11 cellular contexts compared by ENCODE assay signal in the genomic region with DNA sequence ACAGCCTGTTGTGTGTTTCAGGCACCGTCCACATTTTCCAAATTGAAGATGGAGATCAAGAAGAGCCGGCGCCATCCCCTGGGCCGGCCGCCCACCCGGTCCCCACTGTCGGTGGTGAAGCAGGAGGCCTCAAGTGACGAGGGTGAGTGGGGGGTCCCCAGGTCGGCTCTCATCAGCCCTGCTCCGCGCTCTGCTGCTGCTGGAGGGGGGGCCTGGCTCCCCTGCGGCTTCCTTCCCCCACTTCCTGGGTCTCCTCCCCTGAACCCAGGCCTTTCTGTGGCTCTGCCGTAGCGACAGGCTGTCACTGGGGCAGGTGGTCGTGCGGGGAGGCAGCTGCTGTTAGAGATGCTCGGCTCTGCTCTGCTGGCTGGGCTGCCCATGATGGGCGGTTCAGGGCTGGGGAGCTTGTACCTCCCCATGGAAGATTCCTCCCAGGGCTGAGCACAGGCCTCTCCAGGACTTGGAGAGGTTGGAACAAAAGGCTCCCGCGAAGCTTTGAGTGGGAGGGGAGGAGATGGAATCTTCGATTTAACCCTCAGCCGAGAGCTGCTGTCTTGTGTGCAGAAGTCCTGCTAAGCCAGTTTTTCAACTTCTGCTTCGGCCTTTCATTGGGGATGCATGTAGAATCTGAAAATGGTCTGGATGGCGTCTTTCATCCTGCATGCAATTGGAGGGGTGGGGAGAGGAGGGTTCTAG.
DNase-seq lines count a peak whose midpoint lies in the region; ATAC-seq and TF ChIP-seq lines count a peak whose summit lies in the region.
"Had no signal": no experiment of that assay in that cellular context is flagged by ENCODE, and none has a peak within 500 bp of the region (broad histone marks: within the 10 kb centered on the region; RNA-seq: fewer than 3 reads in every experiment).

No MANE protein-coding gene starts in this region.

- peak overlapping the region; percentile 5 for H3K18ac ChIP-seq in mesendoderm (ENCODE audit: low read length)

- no peaks in the 10 kb centered on the region for H3K79me1 ChIP-seq in mesendoderm (ENCODE audit: low read length)

- peaks cover 4% of the 10 kb centered on the region for H3K27me3 Mint-ChIP-seq in CD4-positive, CD25-positive, alpha-beta regulatory T cell
- H3K27me3 Mint-ChIP-seq in activated CD8-positive, alpha-beta T cell treated with anti-CD3 and anti-CD28 coated beads for 36 hours, result no peaks in the 10 kb centered on the region

- H3K36me3 Mint-ChIP-seq in CD4-positive, CD25-positive, alpha-beta regulatory T cell, result peaks cover 5% of the 10 kb centered on the region
- peaks cover 45% of the 10 kb centered on the region for H3K36me3 Mint-ChIP-seq in activated CD8-positive, alpha-beta T cell treated with anti-CD3 and anti-CD28 coated beads for 36 hours (ENCODE audit: low read depth)

- H3K27ac Mint-ChIP-seq in CD4-positive, CD25-positive, alpha-beta regulatory T cell, result peak overlapping the region; percentile 85 to 98 (median 93)
- H3K27ac Mint-ChIP-seq in activated CD8-positive, alpha-beta T cell treated with anti-CD3 and anti-CD28 coated beads for 36 hours, result peak overlapping the region; percentile 86

- DNase-seq in CD4-positive, CD25-positive, alpha-beta regulatory T cell, result peak; percentile 19 to 59 (median 40)
- peak; percentile 59 for DNase-seq in GM13976 (ENCODE audit: low spot score)
- DNase-seq in activated CD8-positive, alpha-beta T cell treated with anti-CD3 and anti-CD28 coated beads for 36 hours, result peak; percentile 51
- peak; percentile 62 for DNase-seq in mesendoderm
- DNase-seq in A172 (ENCODE audit: low spot score), result no peak
- no peak for DNase-seq in Kasumi-1 (lab: John Stamatoyannopoulos, UW)
- DNase-seq: MM.1S had no signal

- H3K23ac ChIP-seq in mesendoderm (ENCODE audit: low read length), result no peak overlapping the region

- H2AK5ac ChIP-seq in mesendoderm (ENCODE audit: low read length), result no peak overlapping the region

- no peak overlapping the region for H3K4ac ChIP-seq in mesendoderm (ENCODE audit: low read depth, low read length)

- no peak overlapping the region for H2BK15ac ChIP-seq in mesendoderm (replicated peaks; ENCODE audit: low read depth)

- no peaks in the 10 kb centered on the region for H3K79me2 ChIP-seq in mesendoderm (ENCODE audit: control insufficient read depth, insufficient read depth, low read length)

- CTCF ChIA-PET in activated CD8-positive, alpha-beta T cell treated with anti-CD3 and anti-CD28 coated beads for 36 hours (lab: Charles Lee), result no interaction called here

- no peak overlapping the region for H3K4me2 ChIP-seq in mesendoderm (ENCODE audit: low read length)

- no peaks in the 10 kb centered on the region for H3K9me3 ChIP-seq in CD4-positive, CD25-positive, alpha-beta regulatory T cell (ENCODE audit: control insufficient read depth in 2 of 2, low read length in 2 of 2)
- H3K9me3 ChIP-seq: gastroesophageal sphincter, HAP-1 had no signal

- no peak overlapping the region for H4K5ac ChIP-seq in mesendoderm (ENCODE audit: low read length)

- H3K27me3 ChIP-seq in CD4-positive, CD25-positive, alpha-beta regulatory T cell (ENCODE audit: control insufficient read depth, insufficient read depth, low read length), result no peaks in the 10 kb centered on the region
- H3K27me3 ChIP-seq in mesendoderm (ENCODE audit: insufficient read depth, low read length, poor library complexity), result no peaks in the 10 kb centered on the region
- H3K27me3 ChIP-seq: gastroesophageal sphincter had no signal

- peaks cover 3 to 65% (median 11%) of the 10 kb centered on the region in 4 donors for H3K4me1 Mint-ChIP-seq in CD4-positive, CD25-positive, alpha-beta regulatory T cell
- H3K4me1 Mint-ChIP-seq in activated CD8-positive, alpha-beta T cell treated with anti-CD3 and anti-CD28 coated beads for 36 hours (ENCODE audit: low read depth), result peaks cover 38% of the 10 kb centered on the region

- no peaks in the 10 kb centered on the region for H3K9me3 Mint-ChIP-seq in CD4-positive, CD25-positive, alpha-beta regulatory T cell
- H3K9me3 Mint-ChIP-seq in activated CD8-positive, alpha-beta T cell treated with anti-CD3 and anti-CD28 coated beads for 36 hours, result no peaks in the 10 kb centered on the region

- H3K4me1 ChIP-seq in CD4-positive, CD25-positive, alpha-beta regulatory T cell (ENCODE audit: control insufficient read depth, insufficient read depth, low read length, poor library complexity, severe bottlenecking), result peaks cover 40% of the 10 kb centered on the region
- peaks cover 4% of the 10 kb centered on the region for H3K4me1 ChIP-seq in mesendoderm (ENCODE audit: control insufficient read depth, low read depth, low read length)
- H3K4me1 ChIP-seq: HAP-1 had no signal

- POLR2A ChIA-PET in activated CD8-positive, alpha-beta T cell treated with anti-CD3 and anti-CD28 coated beads for 36 hours (lab: Charles Lee), result interaction anchor here (1.0 to 1.3 kb wide), 2 partner anchors 8 to 14 kb away, joined by 3 to 8 read pairs; no protein-coding TSS in a partner anchor

- no peak overlapping the region for H4K8ac ChIP-seq in mesendoderm (ENCODE audit: low read depth, low read length)

- H3K27ac ChIP-seq in CD4-positive, CD25-positive, alpha-beta regulatory T cell (ENCODE audit: insufficient read depth, low read length, poor library complexity, severe bottlenecking), result peak overlapping the region; percentile 98
- peak overlapping the region; percentile 52 for H3K27ac ChIP-seq in mesendoderm (ENCODE audit: low read depth, low read length)
- H3K27ac ChIP-seq: gastroesophageal sphincter had no signal

- no peak overlapping the region for H2BK120ac ChIP-seq in mesendoderm (ENCODE audit: low read depth, low read length)

- H3K4me3 ChIP-seq in CD4-positive, CD25-positive, alpha-beta regulatory T cell (ENCODE audit: low read depth, low read length), result no peak overlapping the region
- no peak overlapping the region for H3K4me3 ChIP-seq in mesendoderm (ENCODE audit: low read length)
- H3K4me3 ChIP-seq: gastroesophageal sphincter, HAP-1 had no signal

- WGBS in mesendoderm (ENCODE audit: extremely low coverage, insufficient coverage, low lambda C conversion rate), result no CpG with 5 or more reads among the region's 24 CpGs

- H3K36me3 ChIP-seq in CD4-positive, CD25-positive, alpha-beta regulatory T cell (ENCODE audit: control insufficient read depth, insufficient read depth, low read length), result peaks cover 17% of the 10 kb centered on the region
- H3K36me3 ChIP-seq in mesendoderm (ENCODE audit: control insufficient read depth, insufficient read depth, low read length), result no peaks in the 10 kb centered on the region

- ATAC-seq in CD4-positive, CD25-positive, alpha-beta regulatory T cell (ENCODE audit: low read depth in 2 of 2), result no peak
- peak; percentile 6 for ATAC-seq in activated CD8-positive, alpha-beta T cell treated with anti-CD3 and anti-CD28 coated beads for 36 hours
- ATAC-seq in HG03039 (IDR thresholded peaks at IDR 0.05; ENCODE audit: unreplicated experiment), result no peak
- no peak for ATAC-seq in GM18861 (IDR thresholded peaks at IDR 0.05; ENCODE audit: unreplicated experiment)
- ATAC-seq: gastroesophageal sphincter had no signal

- intact Hi-C loops in activated CD8-positive, alpha-beta T cell treated with anti-CD3 and anti-CD28 coated beads for 36 hours (cut with micrococcal nuclease), result no loop called here

- peak overlapping the region; percentile 6 for H3K56ac ChIP-seq in mesendoderm (ENCODE audit: low read length)

- TF ChIP-seq CTCF in GM13976 (IDR thresholded peaks at IDR 0.05; ENCODE audit: borderline replicate concordance, control extremely low read depth, extremely low read depth, insufficient read depth, missing control alignments), result no peak
- TF ChIP-seq CTCF in activated CD8-positive, alpha-beta T cell treated with anti-CD3 and anti-CD28 coated beads for 36 hours (IDR thresholded peaks at IDR 0.05), result no peak

- peak overlapping the region; percentile 81 to 90 (median 86) for H3K4me3 Mint-ChIP-seq in CD4-positive, CD25-positive, alpha-beta regulatory T cell
- H3K4me3 Mint-ChIP-seq in activated CD8-positive, alpha-beta T cell treated with anti-CD3 and anti-CD28 coated beads for 36 hours, result peak overlapping the region; percentile 81

- in situ Hi-C loops in GM13976 (cut with MboI; ENCODE audit: low sequenced_read_pairs, unreplicated experiment), result no loop called here

- no peak overlapping the region for H2BK5ac ChIP-seq in mesendoderm (ENCODE audit: low read length)

- no peak overlapping the region for H3K9ac ChIP-seq in mesendoderm (ENCODE audit: low read length)

Comparison
In these comparisons a context has a peak if more than half of its experiments do, and no peak if none do; other contexts are left out.
1. DNase-seq: peak in CD4-positive, CD25-positive, alpha-beta regulatory T cell (3 of 3), GM13976 (single experiment), activated CD8-positive, alpha-beta T cell treated with anti-CD3 and anti-CD28 coated beads for 36 hours (single experiment) and mesendoderm (single experiment); none in A172 (single experiment) and Kasumi-1 (0 of 2).